In the genomic region with DNA sequence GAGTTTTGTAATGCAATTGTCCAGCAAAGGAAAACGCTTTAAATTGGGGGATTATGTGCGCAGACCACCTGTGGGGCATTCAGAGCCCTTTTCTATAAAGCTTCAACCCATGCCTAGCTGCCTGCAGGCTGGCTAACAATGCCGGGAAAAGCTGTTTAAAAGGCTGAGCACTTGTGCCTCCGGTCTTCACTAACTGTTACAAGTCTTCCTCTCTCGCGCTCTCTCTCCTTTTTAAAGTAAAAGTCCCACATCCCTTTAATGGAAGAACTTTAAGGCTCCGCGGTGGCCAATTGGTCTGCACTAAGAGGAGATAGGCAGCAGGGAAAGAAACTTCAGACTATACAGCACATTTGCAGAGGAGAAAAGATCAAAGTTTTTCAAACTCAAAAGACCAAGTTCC, we compare ENCODE assay signal across 18 cellular contexts. TPM values are rescaled to one million over a fixed set of nuclear protein-coding genes. Genes with fewer than 3 reads are reported as not detected.
DNase-seq lines count a peak whose midpoint lies in the region; TF ChIP-seq lines count a peak whose summit lies in the region.
"Had no signal": no experiment of that assay in that cellular context is flagged by ENCODE, and none has a peak within 500 bp of the region (broad histone marks: within the 10 kb centered on the region; RNA-seq: fewer than 3 reads in every experiment).

No MANE protein-coding gene starts in this region.

- H3K27ac ChIP-seq in 22Rv1 = peak overlapping the region; percentile 11; the same call in 1 of the 2 replicates
- no peak overlapping the region for H3K27ac ChIP-seq in HEK293 (ENCODE audit: extremely low read depth, low read depth, low read length)
- no peak overlapping the region for H3K27ac ChIP-seq in endodermal cell (ENCODE audit: low read depth, low read length)
- no peak overlapping the region for H3K27ac ChIP-seq in SJCRH30
- H3K27ac ChIP-seq: body of pancreas, gastrocnemius medialis, RWPE1 had no signal

- H3K36me3 Mint-ChIP-seq in endodermal cell (ENCODE audit: low read depth) = peaks cover 32% of the 10 kb centered on the region
- H3K36me3 Mint-ChIP-seq in neural crest cell (ENCODE audit: low read depth) = no peaks in the 10 kb centered on the region

- no peaks in the 10 kb centered on the region for H3K27me3 ChIP-seq in endodermal cell (ENCODE audit: control insufficient read depth, insufficient read depth, low read length, poor library complexity, severe bottlenecking)
- H3K27me3 ChIP-seq in SJCRH30 = no peaks in the 10 kb centered on the region
- H3K27me3 ChIP-seq: body of pancreas, gastrocnemius medialis had no signal

- H3K4me1 Mint-ChIP-seq in endodermal cell (peaks cover 20% of the 10 kb centered on the region), neural crest cell (peaks cover 40% of the 10 kb centered on the region)

- H3K4me3 Mint-ChIP-seq in endodermal cell (peak overlapping the region; percentile 94), neural crest cell (peak overlapping the region; percentile 45)
- H3K4me3 Mint-ChIP-seq: activated CD8-positive, alpha-beta T cell treated with anti-CD3 and anti-CD28 coated beads, Interleukin-2, amount 10 ng/mL, durations not matched to agents 7 days and 5 days had no signal

- H3K9me3 Mint-ChIP-seq in endodermal cell (no peaks in the 10 kb centered on the region), neural crest cell (no peaks in the 10 kb centered on the region)
- H3K9me3 Mint-ChIP-seq: activated T-helper 2 cell treated with anti-CD3 and anti-CD28 coated beads, Interferon-gamma antibody, Interleukin-2, Interleukin-4, amounts not matched to agents 10 μg/mL and 5 μg/mL and 100 μg/mL, durations not matched to agents 14 hours and 24 hours and 36 hours; effector memory CD8-positive, alpha-beta T cell had no signal

- H3K9me3 ChIP-seq in HEK293 (ENCODE audit: control insufficient read depth, insufficient read depth, low read depth, low read length) (no peaks in the 10 kb centered on the region), endodermal cell (ENCODE audit: control insufficient read depth, low read length) (no peaks in the 10 kb centered on the region), SJCRH30 (replicated peaks) (no peaks in the 10 kb centered on the region)
- H3K9me3 ChIP-seq: body of pancreas, gastrocnemius medialis had no signal

- CTCF ChIA-PET in HEK293 (lab: Yijun Ruan, JAX) = interaction anchor here (0.6 to 4.2 kb wide), 6 partner anchors 75 to 1254 kb away, joined by 3 to 55 read pairs (median 4); no protein-coding TSS in a partner anchor

- POLR2A ChIA-PET in HEK293 (lab: Yijun Ruan, JAX) = no interaction called here

- H3K4me1 ChIP-seq in HEK293 (ENCODE audit: control insufficient read depth, insufficient read depth, low read length) = peaks cover 3% of the 10 kb centered on the region
- peaks cover 8% of the 10 kb centered on the region for H3K4me1 ChIP-seq in endodermal cell (ENCODE audit: control insufficient read depth, insufficient read depth, low read length)
- no peaks in the 10 kb centered on the region for H3K4me1 ChIP-seq in SJCRH30

- H3K36me3 ChIP-seq in HEK293 (ENCODE audit: control insufficient read depth in 2 of 2, insufficient read depth in 1 of 2, low read length in 2 of 2) (peaks cover 0 to 6% of the 10 kb centered on the region in 2 experiments; a peak in 1 of 3 replicates), endodermal cell (ENCODE audit: control insufficient read depth, insufficient read depth, low read length) (peaks cover 16% of the 10 kb centered on the region), SJCRH30 (peaks cover 13% of the 10 kb centered on the region)
- H3K36me3 ChIP-seq: gastrocnemius medialis had no signal

- H3K4me3 ChIP-seq in HEK293 (ENCODE audit: low read depth, low read length) = no peak overlapping the region
- H3K4me3 ChIP-seq in endodermal cell (ENCODE audit: low read length) = peak overlapping the region; percentile 91
- H3K4me3 ChIP-seq in SJCRH30 = no peak overlapping the region
- H3K4me3 ChIP-seq: body of pancreas, gastrocnemius medialis had no signal

- DNase-seq in endodermal cell (peak; percentile 79), neural crest cell (ENCODE audit: low read depth, low spot score) (no peak), NCI-H774 (lab: John Stamatoyannopoulos, UW) (no peak), GDM1 (lab: John Stamatoyannopoulos, UW) (no peak), SJCRH30 (no peak), inferior parietal cortex (ENCODE audit: extremely low spot score) (no peak)
- DNase-seq: activated CD8-positive, alpha-beta T cell treated with anti-CD3 and anti-CD28 coated beads, Interleukin-2, amount 10 ng/mL, durations not matched to agents 7 days and 5 days; body of pancreas; DMS79; effector memory CD8-positive, alpha-beta T cell; gastrocnemius medialis; KBM-7; NCI-H524 treated with DMSO at 0.1 percent for 48 hours; T1000 had no signal

- H3K27me3 Mint-ChIP-seq in endodermal cell (ENCODE audit: insufficient read depth) (no peaks in the 10 kb centered on the region), neural crest cell (ENCODE audit: low read depth) (peaks cover 54% of the 10 kb centered on the region)

- TF ChIP-seq CTCF in 22Rv1 (IDR thresholded peaks at IDR 0.05) (no peak), HEK293 (tag by site-specific recombination; IDR thresholded peaks at IDR 0.05) (no peak), endodermal cell (conservative IDR thresholded peaks at IDR 0.05) (no peak), neural crest cell (conservative IDR thresholded peaks at IDR 0.05) (no peak)

- peak overlapping the region; percentile 36 for H3K9ac ChIP-seq in endodermal cell (ENCODE audit: extremely low read depth, low read length, poor library complexity, severe bottlenecking)

- H3K27ac Mint-ChIP-seq in endodermal cell (no peak overlapping the region), neural crest cell (ENCODE audit: unreplicated experiment) (no peak overlapping the region)
- H3K27ac Mint-ChIP-seq: activated CD8-positive, alpha-beta T cell treated with anti-CD3 and anti-CD28 coated beads, Interleukin-2, amount 10 ng/mL, durations not matched to agents 7 days and 5 days; activated T-helper 2 cell treated with anti-CD3 and anti-CD28 coated beads, Interferon-gamma antibody, Interleukin-2, Interleukin-4, amounts not matched to agents 10 μg/mL and 5 μg/mL and 100 μg/mL, durations not matched to agents 14 hours and 24 hours and 36 hours; effector memory CD8-positive, alpha-beta T cell had no signal

- 4 to 11% methylated on average over 3 to 8 of the region's 8 CpGs for WGBS in endodermal cell (ENCODE audit: insufficient coverage in 1 of 2, insufficient read length in 1 of 2), 2 experiments

TF ChIP-seq in HEK293, 187 proteins besides CTCF, POLR2A, EP300 and RAD21 (continues in another document):
- TF ChIP-seq SETDB1 (IDR thresholded peaks at IDR 0.05; ENCODE audit: insufficient read length, low read length) (no peak), ZNF600 (tag by site-specific recombination; IDR thresholded peaks at IDR 0.05) (no peak), MEIS1 (CRISPR knock-in tag; IDR thresholded peaks at IDR 0.05; ENCODE audit: borderline replicate concordance) (no peak), ZNF501 (tag by site-specific recombination; IDR thresholded peaks at IDR 0.05) (no peak), SCRT1 (tag by site-specific recombination; IDR thresholded peaks at IDR 0.05; ENCODE audit: borderline replicate concordance) (peak; percentile 37; the same call in 1 of the 2 replicates), SCRT2 (tag by site-specific recombination; IDR thresholded peaks at IDR 0.05) (0 out of 2 replicates have a peak, but pooled peaks have one; percentile 21), ZNF701 (tag by site-specific recombination; IDR thresholded peaks at IDR 0.05) (no peak), ZNF341 (tag by site-specific recombination; IDR thresholded peaks at IDR 0.05; ENCODE audit: low read depth) (no peak)
- TF ChIP-seq, protein P1, sequence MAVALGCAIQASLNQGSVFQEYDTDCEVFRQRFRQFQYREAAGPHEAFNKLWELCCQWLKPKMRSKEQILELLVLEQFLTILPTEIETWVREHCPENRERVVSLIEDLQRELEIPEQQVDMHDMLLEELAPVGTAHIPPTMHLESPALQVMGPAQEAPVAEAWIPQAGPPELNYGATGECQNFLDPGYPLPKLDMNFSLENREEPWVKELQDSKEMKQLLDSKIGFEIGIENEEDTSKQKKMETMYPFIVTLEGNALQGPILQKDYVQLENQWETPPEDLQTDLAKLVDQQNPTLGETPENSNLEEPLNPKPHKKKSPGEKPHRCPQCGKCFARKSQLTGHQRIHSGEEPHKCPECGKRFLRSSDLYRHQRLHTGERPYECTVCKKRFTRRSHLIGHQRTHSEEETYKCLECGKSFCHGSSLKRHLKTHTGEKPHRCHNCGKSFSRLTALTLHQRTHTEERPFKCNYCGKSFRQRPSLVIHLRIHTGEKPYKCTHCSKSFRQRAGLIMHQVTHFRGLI (tag by site-specific recombination; IDR thresholded peaks at IDR 0.05) = no peak

RNA-seq across cellular contexts. Expression of gene FZD8, which starts 4.6 kb away (rescaled TPM):
- 100 to 1,000 TPM; 133 to 189 TPM for total RNA-seq in endodermal cell
- polyA plus RNA-seq in endodermal cell (2013, experiment 1 of 2) = 14.0 TPM
- 18.3 TPM for polyA plus RNA-seq in endodermal cell (2013, experiment 2 of 2)
- total RNA-seq in neural crest cell = 3.5 and 3.7 TPM in 2 replicates
- 36.1 and 39.3 TPM in 2 replicates for total RNA-seq in SJCRH30 (2014; rRNA removed; shearing (Covaris generic))

RNA-seq across cellular contexts. Expression of gene GJD4, which starts 32.3 kb away (rescaled TPM):
- total RNA-seq in endodermal cell (under 1 TPM; 0.22 to 0.29 TPM), neural crest cell (not detected in 2 replicates)
- polyA plus RNA-seq in endodermal cell (2013, experiment 1 of 2) = 0.36 TPM
- polyA plus RNA-seq in endodermal cell (2013, experiment 2 of 2) = not detected
- 1.2 and 1.9 TPM in 2 replicates for total RNA-seq in SJCRH30 (2014; rRNA removed; shearing (Covaris generic))
- total RNA-seq: activated CD8-positive, alpha-beta T cell treated with anti-CD3 and anti-CD28 coated beads, Interleukin-2, amount 10 ng/mL, durations not matched to agents 7 days and 5 days; activated T-helper 2 cell treated with anti-CD3 and anti-CD28 coated beads, Interferon-gamma antibody, Interleukin-2, Interleukin-4, amounts not matched to agents 10 μg/mL and 5 μg/mL and 100 μg/mL, durations not matched to agents 14 hours and 24 hours and 36 hours; body of pancreas; gastrocnemius medialis had no signal
